1 cellular context compared by ENCODE assay signal in genomic region chr16:4371481-4372314, GRCh38.
TF ChIP-seq lines count a peak whose summit lies in the region.

TSS of gene VASN (plus strand) at chr16:4371848. CDS start at chr16:4380878, 9,030 bp downstream.

TF ChIP-seq in HepG2, 621 proteins besides CTCF, POLR2A, EP300 and RAD21 (continued from another document and continues in another):
- TF ChIP-seq HMGXB4 (CRISPR knock-in tag; IDR thresholded peaks at IDR 0.05; ENCODE audit: borderline replicate concordance in 1 of 2, low read depth in 1 of 2): peak in 1 of 2 experiments; percentile 62; a peak in 1 of 4 replicates
- no peak for TF ChIP-seq GMEB1 (CRISPR knock-in tag; IDR thresholded peaks at IDR 0.05; ENCODE audit: borderline replicate concordance)
- TF ChIP-seq POLR2AphosphoS5 (IDR thresholded peaks at IDR 0.05; ENCODE audit: low read depth, low read length): peak; percentile 94
- peak; percentile 59; the same call in 1 of the 2 replicates for TF ChIP-seq ZNF574 (CRISPR knock-in tag; IDR thresholded peaks at IDR 0.05)
- TF ChIP-seq MXD4 (CRISPR knock-in tag; IDR thresholded peaks at IDR 0.05): no peak; the same call in 1 of the 2 replicates
- TF ChIP-seq ZNF609 (CRISPR knock-in tag; IDR thresholded peaks at IDR 0.05; ENCODE audit: borderline replicate concordance): peak; percentile 47; the same call in 1 of the 2 replicates
- TF ChIP-seq FOXA3 (CRISPR knock-in tag; IDR thresholded peaks at IDR 0.05): no peak
- peak; percentile 78 for TF ChIP-seq TAF1 (CRISPR knock-in tag; IDR thresholded peaks at IDR 0.05)
- peak; percentile 41; the same call in 1 of the 2 replicates for TF ChIP-seq MAX (IDR thresholded peaks at IDR 0.05)
- TF ChIP-seq ZFP91 (CRISPR knock-in tag; IDR thresholded peaks at IDR 0.05; ENCODE audit: borderline replicate concordance): peak; percentile 69; the same call in 1 of the 2 replicates
- peak; percentile 29; the same call in 1 of the 2 replicates for TF ChIP-seq SPEN (CRISPR knock-in tag; IDR thresholded peaks at IDR 0.05; ENCODE audit: low read depth)
- TF ChIP-seq AHDC1 (CRISPR knock-in tag; IDR thresholded peaks at IDR 0.05; ENCODE audit: borderline replicate concordance): no peak
- no peak for TF ChIP-seq ZKSCAN8 (CRISPR knock-in tag; IDR thresholded peaks at IDR 0.05; ENCODE audit: borderline replicate concordance)
- no peak for TF ChIP-seq ZNF12 (CRISPR knock-in tag; IDR thresholded peaks at IDR 0.05)
- TF ChIP-seq MEF2D (CRISPR knock-in tag; IDR thresholded peaks at IDR 0.05): no peak
- TF ChIP-seq ZFP82 (CRISPR knock-in tag; IDR thresholded peaks at IDR 0.05; ENCODE audit: borderline replicate concordance): peak; percentile 86
- no peak for TF ChIP-seq HINFP (CRISPR knock-in tag; IDR thresholded peaks at IDR 0.05; ENCODE audit: low read depth)
- peak; percentile 33 for TF ChIP-seq TEAD3 (CRISPR knock-in tag; optimal IDR thresholded peaks at IDR 0.05; ENCODE audit: borderline replicate concordance)
- peak; percentile 63; the same call in 1 of the 2 replicates for TF ChIP-seq ZNF441 (CRISPR knock-in tag; IDR thresholded peaks at IDR 0.05; ENCODE audit: borderline replicate concordance)
- TF ChIP-seq ZNF331 (CRISPR knock-in tag; IDR thresholded peaks at IDR 0.05): peak; percentile 81; the same call in 1 of the 2 replicates
- TF ChIP-seq GPN1 (CRISPR knock-in tag; IDR thresholded peaks at IDR 0.05; ENCODE audit: borderline replicate concordance): no peak
- 0 out of 2 replicates have a peak, but pooled peaks have one; percentile 28 for TF ChIP-seq ATF3 (CRISPR knock-in tag; IDR thresholded peaks at IDR 0.05)
